In the genomic region with DNA sequence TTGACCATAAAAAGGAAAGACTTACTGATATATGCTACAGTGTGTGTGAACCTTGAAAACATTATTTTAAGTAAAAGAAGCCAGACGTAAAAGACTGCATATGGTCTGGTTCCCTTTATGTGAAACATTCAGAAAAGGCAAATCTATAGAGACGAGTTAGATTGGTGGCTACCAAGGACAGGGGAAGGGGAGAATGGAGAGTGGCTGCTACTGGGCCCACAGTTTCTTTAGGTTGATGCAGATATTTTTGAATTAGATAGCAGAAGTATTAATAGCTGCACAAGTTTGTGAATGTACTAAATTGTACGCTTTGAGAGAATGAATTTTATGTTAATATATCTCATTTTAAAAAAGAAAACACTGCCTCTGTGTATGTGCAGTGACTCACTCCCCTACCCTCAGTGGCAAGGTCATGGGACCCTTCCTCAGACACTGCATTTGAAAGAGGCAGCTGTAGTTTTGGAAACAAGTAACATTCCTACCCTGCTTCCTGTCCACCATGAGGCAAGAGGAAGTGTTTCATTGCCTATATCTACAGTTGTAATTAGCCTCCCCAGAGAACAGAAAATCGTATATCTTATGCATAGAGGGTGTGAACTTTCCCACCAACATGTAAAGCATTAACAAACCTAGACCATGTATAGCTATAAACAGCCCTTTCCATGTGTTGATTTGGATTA, we compare ENCODE assay signal across 15 cellular contexts. TPM values are rescaled to one million over a fixed set of nuclear protein-coding genes. Genes with fewer than 3 reads are reported as not detected.
DNase-seq lines count a peak whose midpoint lies in the region; ATAC-seq and TF ChIP-seq lines count a peak whose summit lies in the region.
"Had no signal": no experiment of that assay in that cellular context is flagged by ENCODE, and none has a peak within 500 bp of the region (broad histone marks: within the 10 kb centered on the region; RNA-seq: fewer than 3 reads in every experiment).

No MANE protein-coding gene starts in this region.

- H3K4me2 ChIP-seq in mammary epithelial cell (ENCODE audit: insufficient read depth, low read depth, low read length): no peak overlapping the region
- H3K4me2 ChIP-seq: KMS-11 had no signal

- H3K4me1 Mint-ChIP-seq in activated T-cell treated with anti-CD3 and anti-CD28 coated beads, Interleukin-2, amount 50 U/mL, for 24 hours (ENCODE audit: low read depth): peaks cover 43% of the 10 kb centered on the region
- H3K4me1 Mint-ChIP-seq in chondrocyte (ENCODE audit: low read depth): peaks cover 52% of the 10 kb centered on the region

- in situ Hi-C loops in mammary epithelial cell (cut with MboI; ENCODE audit: low sequenced_read_pairs in 2 of 2): no loop called here

- no peak for TF ChIP-seq CTCF in chondrocyte (IDR thresholded peaks at IDR 0.05)
- no peak for TF ChIP-seq CTCF in mammary epithelial cell (conservative IDR thresholded peaks at IDR 0.05 in 1 of 2, IDR thresholded peaks at IDR 0.05 in 1 of 2; ENCODE audit: extremely low read depth in 1 of 2, insufficient read depth in 1 of 2, low read depth in 1 of 2, low read length in 2 of 2)
- TF ChIP-seq CTCF in tibial artery (IDR thresholded peaks at IDR 0.05): no peak

- no peak overlapping the region for H3K4me3 ChIP-seq in skeletal muscle tissue (ENCODE audit: low read length in 3 of 3)
- H3K4me3 ChIP-seq in mammary epithelial cell (replicated peaks in 1 of 3; ENCODE audit: insufficient read depth in 1 of 3, low read depth in 2 of 3, low read length in 3 of 3): no peak overlapping the region
- no peak overlapping the region for H3K4me3 ChIP-seq in tibial artery
- H3K4me3 ChIP-seq: skin epidermis had no signal

- H3K4me3 Mint-ChIP-seq in activated T-cell treated with anti-CD3 and anti-CD28 coated beads, Interleukin-2, amount 50 U/mL, for 24 hours: no peak overlapping the region
- no peak overlapping the region for H3K4me3 Mint-ChIP-seq in chondrocyte (ENCODE audit: unreplicated experiment)
- H3K4me3 Mint-ChIP-seq: endodermal cell, mesothelial cell of epicardium had no signal

- peaks cover 15 to 42% (median 38%) of the 10 kb centered on the region in 3 donors for H3K36me3 ChIP-seq in skeletal muscle tissue (ENCODE audit: control insufficient read depth in 3 of 3, insufficient read depth in 3 of 3, low read length in 3 of 3)
- peaks cover 35% of the 10 kb centered on the region for H3K36me3 ChIP-seq in mammary epithelial cell (ENCODE audit: insufficient read depth, low read length)
- peaks cover 15 to 62% (median 42%) of the 10 kb centered on the region in 3 donors for H3K36me3 ChIP-seq in tibial artery

- CTCF ChIA-PET in mammary epithelial cell (lab: Charles Lee; ENCODE audit: low non-redundant PET): no interaction called here

- no peak overlapping the region for H2AFZ ChIP-seq in mammary epithelial cell (ENCODE audit: low read depth, low read length)

- no peak overlapping the region for H3K9ac ChIP-seq in skeletal muscle tissue (ENCODE audit: low read depth in 1 of 3, low read length in 3 of 3)
- no peak overlapping the region for H3K9ac ChIP-seq in mammary epithelial cell (ENCODE audit: insufficient read depth, low read length)
- H3K9ac ChIP-seq: KMS-11 had no signal

- peak overlapping the region; percentile 89 for H3K27ac Mint-ChIP-seq in activated T-cell treated with anti-CD3 and anti-CD28 coated beads, Interleukin-2, amount 50 U/mL, for 24 hours
- H3K27ac Mint-ChIP-seq in chondrocyte (ENCODE audit: unreplicated experiment): peak overlapping the region; percentile 82
- H3K27ac Mint-ChIP-seq: endodermal cell had no signal

- H3K27ac ChIP-seq in skeletal muscle tissue (ENCODE audit: low read depth, low read length) (peak overlapping the region; percentile 26), mammary epithelial cell (ENCODE audit: insufficient read depth, low read depth, low read length) (no peak overlapping the region), tibial artery (no peak overlapping the region)
- H3K27ac ChIP-seq: KMS-11 had no signal

- H3K4me1 ChIP-seq in skeletal muscle tissue (ENCODE audit: control insufficient read depth in 3 of 3, insufficient read depth in 3 of 3, low read length in 3 of 3): no peaks in the 10 kb centered on the region
- H3K4me1 ChIP-seq in mammary epithelial cell (ENCODE audit: insufficient read depth, low read length): no peaks in the 10 kb centered on the region
- peaks cover 0 to 9% (median 0%) of the 10 kb centered on the region in 4 donors for H3K4me1 ChIP-seq in tibial artery

- WGBS in mammary epithelial cell (ENCODE audit: low coverage, missing lambda C conversion rate): 85% methylated on average over 4 of the region's 4 CpGs

- no peaks in the 10 kb centered on the region for H3K9me3 Mint-ChIP-seq in activated T-cell treated with anti-CD3 and anti-CD28 coated beads, Interleukin-2, amount 50 U/mL, for 24 hours
- no peaks in the 10 kb centered on the region for H3K9me3 Mint-ChIP-seq in chondrocyte (ENCODE audit: low read depth)
- H3K9me3 Mint-ChIP-seq: endodermal cell, mesothelial cell of epicardium had no signal

- no peaks in the 10 kb centered on the region for H3K27me3 ChIP-seq in skeletal muscle tissue (ENCODE audit: control insufficient read depth in 3 of 3, insufficient read depth in 3 of 3, low read length in 3 of 3)
- no peaks in the 10 kb centered on the region for H3K27me3 ChIP-seq in mammary epithelial cell (ENCODE audit: insufficient read depth, low read length)
- H3K27me3 ChIP-seq in tibial artery: no peaks in the 10 kb centered on the region

- intact Hi-C loops in mammary epithelial cell (cut with micrococcal nuclease) (no loop called here), tibial artery (cut with DNase I; ENCODE audit: low total_unique reads) (no loop called here)

- dilution Hi-C loops in mammary epithelial cell (cut with HindIII; ENCODE audit: low sequenced_read_pairs): no loop called here

- H3K9me3 ChIP-seq in skeletal muscle tissue (ENCODE audit: control insufficient read depth in 3 of 3, low read length in 3 of 3) (no peaks in the 10 kb centered on the region), mammary epithelial cell (replicated peaks; ENCODE audit: insufficient read depth, low read length) (no peaks in the 10 kb centered on the region), tibial artery (no peaks in the 10 kb centered on the region)

- BruUV-seq in mammary epithelial cell (replicated peaks; lab: Mats Ljungman, UMichigan): no TSS peak

- H3K27me3 Mint-ChIP-seq in activated T-cell treated with anti-CD3 and anti-CD28 coated beads, Interleukin-2, amount 50 U/mL, for 24 hours: no peaks in the 10 kb centered on the region
- no peaks in the 10 kb centered on the region for H3K27me3 Mint-ChIP-seq in chondrocyte (ENCODE audit: low read depth)

- peaks cover 95% of the 10 kb centered on the region for H3K36me3 Mint-ChIP-seq in activated T-cell treated with anti-CD3 and anti-CD28 coated beads, Interleukin-2, amount 50 U/mL, for 24 hours (ENCODE audit: low read depth)
- peaks cover 45% of the 10 kb centered on the region for H3K36me3 Mint-ChIP-seq in chondrocyte (ENCODE audit: low read depth)

- ATAC-seq in HG03025 (IDR thresholded peaks at IDR 0.05; ENCODE audit: low FRiP score, unreplicated experiment): no peak

- DNase-seq in activated T-cell treated with anti-CD3 and anti-CD28 coated beads, Interleukin-2, amount 50 U/mL, for 24 hours: no peak
- DNase-seq in activated T-cell treated with anti-CD3 and anti-CD28 coated beads, Interleukin-2, amount 50 U/mL, for 1 hour: no peak
- DNase-seq in MV-4-11 (lab: John Stamatoyannopoulos, UW): peak; percentile 64
- no peak for DNase-seq in chondrocyte (ENCODE audit: low spot score)
- DNase-seq in mammary epithelial cell: no peak
- DNase-seq in tibial artery: no peak
- DNase-seq: endodermal cell, NCI-H187 treated with DMSO at 0.1 percent for 48 hours, NCI-H510A treated with DMSO at 0.1 percent for 48 hours, RPMI8226 had no signal

- H4K20me1 ChIP-seq in mammary epithelial cell (ENCODE audit: insufficient read depth, low read length): no peaks in the 10 kb centered on the region

- H3K79me2 ChIP-seq in mammary epithelial cell (ENCODE audit: insufficient read depth, low read length): no peaks in the 10 kb centered on the region

RNA-seq across cellular contexts. Expression of gene ARMC9, which starts 29.8 kb away (rescaled TPM):
- total RNA-seq in chondrocyte: 71.6 to 188 TPM (median 187 TPM) in 3 replicates
- total RNA-seq in skeletal muscle tissue: 6.8 TPM
- 10 to 100 TPM; 25.0 to 43.5 TPM for total RNA-seq in mammary epithelial cell
- 21.0 TPM for polyA plus RNA-seq in mammary epithelial cell
- 19.1 TPM for polyA minus RNA-seq in mammary epithelial cell

RNA-seq across cellular contexts. Expression of gene HTR2B, which starts 43.8 kb away (rescaled TPM):
- total RNA-seq in chondrocyte: 0.69 to 0.85 TPM in 2 of 3 replicates, not detected in the other
- 0.52 TPM for total RNA-seq in skeletal muscle tissue
- total RNA-seq in mammary epithelial cell: under 1 TPM in 1 of 2 donors, not detected in 1; 0.17 TPM
- not detected for polyA plus RNA-seq in mammary epithelial cell
- not detected for polyA minus RNA-seq in mammary epithelial cell
- total RNA-seq: endodermal cell had no signal
